ENCODE assay signal across 9 cellular contexts in the genomic region with DNA sequence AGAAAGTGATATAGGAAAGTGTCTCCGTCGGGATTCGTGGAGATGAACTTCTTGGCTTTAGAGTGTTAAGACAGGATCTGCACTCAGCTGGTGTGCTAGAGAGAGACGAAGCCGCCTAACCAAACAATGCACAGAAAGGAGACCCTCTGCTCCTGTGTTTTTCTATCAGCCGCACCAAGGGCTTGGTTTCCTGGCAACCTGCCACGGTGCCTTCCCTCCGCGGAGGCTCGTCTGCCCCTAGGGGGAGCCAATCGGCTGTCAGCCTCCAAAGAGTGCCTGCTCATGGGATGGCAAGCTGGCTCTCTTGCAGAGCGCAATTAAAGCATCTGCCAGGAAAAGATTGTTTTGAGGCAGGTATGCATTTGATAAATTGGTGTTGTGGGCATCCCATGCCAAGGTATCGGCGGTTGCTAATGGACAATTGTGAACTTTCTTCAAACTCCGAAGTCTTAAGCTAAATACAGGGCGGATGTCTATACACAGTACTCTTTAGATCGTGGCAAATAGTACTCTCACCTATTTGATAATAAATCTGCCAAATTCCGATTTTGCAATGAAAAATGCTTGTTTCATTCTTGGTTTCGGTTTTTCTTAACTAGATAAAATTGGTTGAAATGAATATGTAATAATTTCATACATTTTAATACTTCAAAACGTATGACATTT.
A peak's percentile ranks its signal among the peaks of the same experiment; 100 is the strongest.
DNase-seq lines count a peak whose midpoint lies in the region; ATAC-seq and TF ChIP-seq lines count a peak whose summit lies in the region.
"Had no signal": no experiment of that assay in that cellular context is flagged by ENCODE, and none has a peak within 500 bp of the region (broad histone marks: within the 10 kb centered on the region; RNA-seq: fewer than 3 reads in every experiment).

No MANE protein-coding gene starts in this region.

- TF ChIP-seq CTCF in GM13977 (IDR thresholded peaks at IDR 0.05; ENCODE audit: extremely low read depth, insufficient read depth, missing control alignments) (peak; percentile 65), spleen (IDR thresholded peaks at IDR 0.05 in 8 of 11, conservative IDR thresholded peaks at IDR 0.05 in 3 of 11) (peak in 7 of 11 experiments; percentile 21 to 62 (median 44))

- intact Hi-C loops in spleen (cut with DNase I; ENCODE audit: low total_unique reads), result no loop called here

- ATAC-seq in HG02981 (IDR thresholded peaks at IDR 0.05; ENCODE audit: unreplicated experiment) (peak; percentile 79), esophagus mucosa (no peak)

- H3K4me1 ChIP-seq in spleen, result peaks cover 0 to 6% (median 0%) of the 10 kb centered on the region in 6 donors

- in situ Hi-C loops in GM13977 (cut with MboI; ENCODE audit: low pct_unique_long_range_greater_than_20kb, low sequenced_read_pairs, unreplicated experiment), result no loop called here

- peak overlapping the region in 1 of 8 donors; percentile 30 for H3K4me3 ChIP-seq in spleen

- H3K27ac ChIP-seq in spleen, result no peak overlapping the region
- H3K27ac ChIP-seq: parathyroid adenoma had no signal

- DNase-seq in AG08396 (ENCODE audit: low spot score) (peak; percentile 18), GM13977 (ENCODE audit: low spot score) (peak; percentile 36), NCI-H510A (lab: John Stamatoyannopoulos, UW) (peak; percentile 76), astrocyte of the hippocampus (ENCODE audit: low read depth, low spot score) (peak; percentile 74), iPS-NIHi11 (ENCODE audit: low spot score) (peak; percentile 74), spleen (peak; percentile 75)

- peaks cover 0 to under 1% (median 0%) of the 10 kb centered on the region in 8 donors for H3K9me3 ChIP-seq in spleen

- WGBS in spleen, 5 donors, result 33 to 37% (median 35%) methylated on average over 20 of the region's 20 CpGs

- TF ChIP-seq POLR2A in spleen (IDR thresholded peaks at IDR 0.05), result no peak

- H3K36me3 ChIP-seq in spleen, result no peaks in the 10 kb centered on the region

- no peaks in the 10 kb centered on the region for H3K27me3 ChIP-seq in spleen (replicated peaks in 1 of 7)

Comparison
In these comparisons a context has a peak if more than half of its experiments do, and no peak if none do; other contexts are left out.
1. DNase-seq: peak in every context shown above with its lines; median percentile 76 in NCI-H510A; 75 in spleen; 74 in astrocyte of the hippocampus; 74 in iPS-NIHi11; 36 in GM13977; 18 in AG08396.